ENCODE assay signal across 12 cellular contexts in the genomic region with DNA sequence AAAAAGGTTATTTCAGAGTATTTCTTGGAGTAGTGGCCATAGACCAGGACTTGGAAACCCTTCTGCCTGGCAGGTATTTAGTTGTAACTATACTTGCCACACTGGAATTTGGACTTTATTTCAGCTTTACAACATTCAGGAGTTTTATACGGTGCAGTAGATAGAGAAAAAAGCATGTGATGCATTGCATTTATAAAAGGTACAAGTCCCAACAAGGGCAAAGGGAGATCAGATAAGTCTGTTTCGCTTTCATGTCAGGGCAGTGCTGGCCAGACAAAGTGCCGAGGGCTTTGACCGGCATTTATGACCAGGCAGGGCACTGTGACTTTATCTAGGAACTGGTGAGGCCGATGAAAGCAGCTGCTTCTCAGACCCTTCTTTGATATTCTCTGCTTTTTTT.
DNase-seq lines count a peak whose midpoint lies in the region; ATAC-seq and TF ChIP-seq lines count a peak whose summit lies in the region.
"Had no signal": no experiment of that assay in that cellular context is flagged by ENCODE, and none has a peak within 500 bp of the region (broad histone marks: within the 10 kb centered on the region; RNA-seq: fewer than 3 reads in every experiment).

No MANE protein-coding gene starts in this region.

- no peak overlapping the region for H2BK5ac ChIP-seq in trophoblast cell (ENCODE audit: low read depth, low read length, poor library complexity)
- no peak overlapping the region for H2BK5ac ChIP-seq in neuronal stem cell (ENCODE audit: low read length)

- no peak overlapping the region for H4K12ac ChIP-seq in trophoblast cell (ENCODE audit: low read depth, low read length)

- H3K79me2 ChIP-seq in trophoblast cell (ENCODE audit: control insufficient read depth, insufficient read depth, low read length, poor library complexity): no peaks in the 10 kb centered on the region

- H3K36me3 ChIP-seq in esophagus squamous epithelium (no peaks in the 10 kb centered on the region), trophoblast cell (ENCODE audit: control insufficient read depth in 1 of 2, insufficient read depth in 2 of 2, low read length in 2 of 2) (no peaks in the 10 kb centered on the region), neuronal stem cell (replicated peaks in 1 of 2; ENCODE audit: control insufficient read depth in 2 of 2, insufficient read depth in 2 of 2, low read length in 2 of 2) (no peaks in the 10 kb centered on the region)

- no peak overlapping the region for H2BK15ac ChIP-seq in neuronal stem cell (ENCODE audit: low read length)

- H3K4me1 ChIP-seq in right cardiac atrium (ENCODE audit: control insufficient read depth, insufficient read depth, low read length) (no peaks in the 10 kb centered on the region), esophagus squamous epithelium (peaks cover 5 to 38% (median 11%) of the 10 kb centered on the region in 3 donors), trophoblast cell (ENCODE audit: control insufficient read depth in 1 of 2, insufficient read depth in 2 of 2, low read length in 2 of 2) (peaks cover 0 to 5% of the 10 kb centered on the region in 2 experiments), neuronal stem cell (ENCODE audit: control insufficient read depth in 2 of 2, insufficient read depth in 1 of 2, low read depth in 1 of 2, low read length in 2 of 2) (no peaks in the 10 kb centered on the region)

- H3K27ac ChIP-seq in right cardiac atrium (ENCODE audit: low read length): no peak overlapping the region
- H3K27ac ChIP-seq in esophagus squamous epithelium: peak overlapping the region; percentile 73 to 82 (median 80)
- H3K27ac ChIP-seq in trophoblast cell (ENCODE audit: low read depth, low read length): no peak overlapping the region
- no peak overlapping the region for H3K27ac ChIP-seq in neuronal stem cell (replicated peaks; ENCODE audit: low read length)

- H3K27me3 ChIP-seq in right cardiac atrium (ENCODE audit: control insufficient read depth, insufficient read depth) (no peaks in the 10 kb centered on the region), esophagus squamous epithelium (no peaks in the 10 kb centered on the region), trophoblast cell (ENCODE audit: insufficient read depth, low read length) (no peaks in the 10 kb centered on the region), neuronal stem cell (ENCODE audit: control insufficient read depth in 3 of 3, insufficient read depth in 3 of 3, low read depth in 1 of 3, low read length in 3 of 3) (no peaks in the 10 kb centered on the region)

- H3K4me3 ChIP-seq in right cardiac atrium (ENCODE audit: low read length) (no peak overlapping the region), esophagus squamous epithelium (peak overlapping the region in 1 of 4 donors; percentile 15), trophoblast cell (ENCODE audit: low read depth, low read length) (no peak overlapping the region), neuronal stem cell (ENCODE audit: low read length in 2 of 2) (no peak overlapping the region)

- no peak overlapping the region for H4K91ac ChIP-seq in trophoblast cell (ENCODE audit: low read depth, low read length)
- H4K91ac ChIP-seq in neuronal stem cell (ENCODE audit: low read depth, low read length, poor library complexity): no peak overlapping the region

- ATAC-seq in left ventricle myocardium superior: peak; percentile 43
- no peak for ATAC-seq in right cardiac atrium
- no peak for ATAC-seq in GM21526 (IDR thresholded peaks at IDR 0.05; ENCODE audit: low FRiP score, unreplicated experiment)

- H3K4ac ChIP-seq in trophoblast cell (ENCODE audit: low read depth, low read length): no peak overlapping the region
- H3K4ac ChIP-seq in neuronal stem cell (ENCODE audit: low read length): no peak overlapping the region

- H2AFZ ChIP-seq in trophoblast cell (ENCODE audit: insufficient read depth, low read length, poor library complexity): no peak overlapping the region
- H2AFZ ChIP-seq in neuronal stem cell (ENCODE audit: low read length): no peak overlapping the region

- H2AK5ac ChIP-seq in trophoblast cell (ENCODE audit: low read length): no peak overlapping the region
- H2AK5ac ChIP-seq in neuronal stem cell (ENCODE audit: low read depth, low read length): no peak overlapping the region

- H2BK120ac ChIP-seq in trophoblast cell (ENCODE audit: insufficient read depth, low read length, poor library complexity) (no peak overlapping the region), neuronal stem cell (ENCODE audit: low read depth, low read length) (no peak overlapping the region)

- no peak for TF ChIP-seq CTCF in esophagus squamous epithelium (IDR thresholded peaks at IDR 0.05)

- H4K8ac ChIP-seq in trophoblast cell (ENCODE audit: low read depth, low read length) (no peak overlapping the region), neuronal stem cell (ENCODE audit: low read depth, low read length) (no peak overlapping the region)

- no peak for TF ChIP-seq POLR2A in esophagus squamous epithelium (IDR thresholded peaks at IDR 0.05)

- no peak overlapping the region for H2BK12ac ChIP-seq in trophoblast cell (ENCODE audit: low read length)
- no peak overlapping the region for H2BK12ac ChIP-seq in neuronal stem cell (ENCODE audit: low read length)

- H3K18ac ChIP-seq in trophoblast cell (ENCODE audit: low read length) (no peak overlapping the region), neuronal stem cell (ENCODE audit: low read length) (no peak overlapping the region)

- H3K14ac ChIP-seq in trophoblast cell (ENCODE audit: low read length) (no peak overlapping the region), neuronal stem cell (ENCODE audit: low read length) (no peak overlapping the region)

- H3K79me1 ChIP-seq in trophoblast cell (ENCODE audit: low read length): no peaks in the 10 kb centered on the region
- no peaks in the 10 kb centered on the region for H3K79me1 ChIP-seq in neuronal stem cell (ENCODE audit: low read depth, low read length)

- H3K9ac ChIP-seq in trophoblast cell (ENCODE audit: low read length) (no peak overlapping the region), neuronal stem cell (ENCODE audit: low read depth, low read length, poor library complexity) (no peak overlapping the region)

- H3K9me3 ChIP-seq in right cardiac atrium (ENCODE audit: control insufficient read depth, low read length) (no peaks in the 10 kb centered on the region), esophagus squamous epithelium (no peaks in the 10 kb centered on the region), trophoblast cell (ENCODE audit: insufficient read depth, low read depth, low read length) (peaks cover 1% of the 10 kb centered on the region), neuronal stem cell (replicated peaks in 1 of 2; ENCODE audit: control insufficient read depth in 2 of 2, insufficient read depth in 1 of 2, low read depth in 1 of 2, low read length in 2 of 2) (no peaks in the 10 kb centered on the region)

- H3K4me2 ChIP-seq in trophoblast cell (ENCODE audit: low read length) (no peak overlapping the region), neuronal stem cell (ENCODE audit: insufficient read depth, low read length, poor library complexity, severe bottlenecking) (no peak overlapping the region)

- intact Hi-C loops in left ventricle myocardium superior (cut with micrococcal nuclease) (loop anchor here (10.0 kb wide), 1 partner anchor 270 kb away; no protein-coding TSS in a partner anchor), right cardiac atrium (cut with DNase I) (loop anchor here in 3 of 4 donors (5.0 kb wide), 2 partner anchors 267 to 272 kb away; no protein-coding TSS in a partner anchor), esophagus squamous epithelium (cut with DNase I) (no loop called here)

- H3K23ac ChIP-seq in trophoblast cell (ENCODE audit: low read length) (no peak overlapping the region), neuronal stem cell (ENCODE audit: low read depth, low read length, poor library complexity) (no peak overlapping the region)

- 79% methylated on average over 5 of the region's 5 CpGs for WGBS in right cardiac atrium
- WGBS in esophagus squamous epithelium, 2 donors: 29 to 48% methylated on average over 5 of the region's 5 CpGs
- WGBS in trophoblast cell (ENCODE audit: extremely low coverage, insufficient coverage, insufficient read length): no CpG with 5 or more reads among the region's 5 CpGs
- WGBS in neuronal stem cell (ENCODE audit: extremely low coverage in 2 of 2, insufficient read length in 2 of 2, insufficient replicate concordance in 1 of 2), 2 donors: no CpG with 5 or more reads among the region's 5 CpGs

- DNase-seq in left ventricle myocardium superior (no peak), right cardiac atrium (no peak), esophagus squamous epithelium (lab: John Stamatoyannopoulos, UW) (no peak), trophoblast cell (peak; percentile 57 to 72), GM19240 (ENCODE audit: insufficient read length, low spot score) (no peak), neuronal stem cell (ENCODE audit: low spot score) (no peak), NCI-H1417 treated with DMSO at 0.1 percent for 48 hours (lab: John Stamatoyannopoulos, UW) (no peak)
- DNase-seq: activated CD4-positive, alpha-beta T cell treated with anti-CD3 and anti-CD28 coated beads, Interleukin-2, amount 10 ng/mL, durations not matched to agents 7 days and 5 days; NCI-H2171 treated with DMSO at 0.1 percent for 48 hours; retina; T-helper 17 cell had no signal

Comparison
In these comparisons a context has a peak if more than half of its experiments do, and no peak if none do; other contexts are left out.
1. DNase-seq: peak in trophoblast cell (2 of 2); none in left ventricle myocardium superior (single experiment), right cardiac atrium (0 of 3), esophagus squamous epithelium (single experiment), GM19240 (single experiment), neuronal stem cell (single experiment) and NCI-H1417 treated with DMSO at 0.1 percent for 48 hours (single experiment).
2. H3K27ac ChIP-seq: peak in esophagus squamous epithelium (4 of 4); none in right cardiac atrium (single experiment), trophoblast cell (single experiment) and neuronal stem cell (single experiment).